Comparison of ENCODE assay signal across 30 cellular contexts in genomic region chr12:107782067-107782466, GRCh38. TPM values are rescaled to one million over a fixed set of nuclear protein-coding genes. Genes with fewer than 3 reads are reported as not detected.
"Had no signal": no experiment of that assay in that cellular context is flagged by ENCODE, and none has a peak within 500 bp of the region (broad histone marks: within the 10 kb centered on the region; RNA-seq: fewer than 3 reads in every experiment).

No MANE protein-coding gene starts in this region.

- H3K36me3 ChIP-seq: SJSA1 had no signal

- DNase-seq: IMR-90; Kasumi-1; KG1; NCI-H1092; NCI-H1105 treated with DMSO at 0.1 percent for 48 hours; NCI-H1417 treated with DMSO at 0.1 percent for 48 hours; NCI-H146; NCI-H1694 treated with DMSO at 0.1 percent for 48 hours; NCI-H1930; NCI-H2081 treated with DMSO at 0.1 percent for 48 hours; NCI-H2171; NCI-H226; NCI-H446; NCI-H510A; NCI-H524 treated with DMSO at 0.1 percent for 48 hours; NCI-H69; NCI-H774; NK-92 treated with Interleukin-12 subunit alpha and Interleukin-12 subunit beta, amount 100 ng/mL, for 24 hours; PC-3; SIG-M5; SK-N-SH; SW 1271; T-cell had no signal

- H3K27ac ChIP-seq: SJSA1 had no signal

- H3K9me3 ChIP-seq: SJSA1, SK-N-SH had no signal

- ATAC-seq: HepG2, Panc1, PC-3, Right ventricle myocardium inferior, T-cell had no signal

- H3K9ac ChIP-seq: SK-N-SH had no signal

- FAIRE-seq: HepG2 had no signal

- H3K4me1 ChIP-seq: SJSA1 had no signal

- H3K4me2 ChIP-seq: SK-N-SH had no signal

- H3K9me2 ChIP-seq: SK-N-SH had no signal

- H3K4me3 ChIP-seq: SJSA1 had no signal

RNA-seq across cellular contexts. Expression of gene ASCL4, which starts 7.6 kb away (rescaled TPM):
- total RNA-seq: HepG2, HT1080, IMR-90, MCF 10A, OCI-LY7, PC-3, Right ventricle myocardium inferior, SJSA1, T-cell had no signal
